ENCODE assay signal across 17 cellular contexts in genomic region chr2:71695235-71696120, GRCh38.
"Had no signal": no experiment of that assay in that cellular context is flagged by ENCODE, and none has a peak within 500 bp of the region (broad histone marks: within the 10 kb centered on the region; RNA-seq: fewer than 3 reads in every experiment).

No MANE protein-coding gene starts in this region.

- H3K27ac ChIP-seq: esophagus squamous epithelium, psoas muscle, tibial nerve had no signal

- H3K4me3 ChIP-seq: breast epithelium, esophagus squamous epithelium, psoas muscle, tibial nerve had no signal

- H3K9me3 ChIP-seq: breast epithelium, esophagus squamous epithelium, psoas muscle, tibial nerve had no signal

- H3K36me3 Mint-ChIP-seq: activated naive CD4-positive, alpha-beta T cell treated with anti-CD3 and anti-CD28 coated beads, Interleukin-2, amount 50 U/mL, for 24 hours had no signal

- H3K36me3 ChIP-seq: breast epithelium, esophagus squamous epithelium, tibial nerve had no signal

- DNase-seq: activated CD4-positive, alpha-beta T cell treated with anti-CD3 and anti-CD28 coated beads, Interleukin-2, amount 10 ng/mL, durations not matched to agents 7 days and 5 days; activated CD8-positive, alpha-beta memory T cell treated with anti-CD3 and anti-CD28 coated beads, Interleukin-2, amount 50 U/mL, for 4 hours; activated T-cell treated with anti-CD3 and anti-CD28 coated beads, Interleukin-2, amount 50 U/mL, for 4 hours; cerebellar nuclear complex; effector CD4-positive, alpha-beta T cell; esophagus squamous epithelium; midbrain; stimulated activated CD4-positive, alpha-beta T cell treated with anti-CD3 and anti-CD28 coated beads, Interleukin-15, amount 100 ng/mL, for 24 hours; stimulated activated CD4-positive, alpha-beta T cell treated with anti-CD3 and anti-CD28 coated beads, Interleukin-2, amount 100 ng/mL, for 48 hours had no signal

- H3K4me1 Mint-ChIP-seq: activated CD4-positive, alpha-beta T cell treated with anti-CD3 and anti-CD28 coated beads, Interleukin-2, amount 10 ng/mL, durations not matched to agents 7 days and 5 days; activated naive CD4-positive, alpha-beta T cell treated with anti-CD3 and anti-CD28 coated beads, Interleukin-2, amount 50 U/mL, for 24 hours had no signal

- H3K27me3 Mint-ChIP-seq: stimulated activated naive CD8-positive, alpha-beta T cell treated with anti-CD3 and anti-CD28 coated beads, Interleukin-15, Interleukin-2, amounts not matched to agents 100 ng/mL and 50 ng/mL, for 24 hours had no signal

- H3K27ac Mint-ChIP-seq: activated CD4-positive, alpha-beta T cell treated with anti-CD3 and anti-CD28 coated beads, Interleukin-2, amount 10 ng/mL, durations not matched to agents 7 days and 5 days; activated naive CD4-positive, alpha-beta T cell treated with anti-CD3 and anti-CD28 coated beads, Interleukin-2, amount 50 U/mL, for 24 hours; stimulated activated naive CD8-positive, alpha-beta T cell treated with anti-CD3 and anti-CD28 coated beads, Interleukin-15, Interleukin-2, amounts not matched to agents 100 ng/mL and 50 ng/mL, for 24 hours had no signal

- H3K9me3 Mint-ChIP-seq: activated CD4-positive, alpha-beta T cell treated with anti-CD3 and anti-CD28 coated beads, Interleukin-2, amount 10 ng/mL, durations not matched to agents 7 days and 5 days; activated naive CD4-positive, alpha-beta T cell treated with anti-CD3 and anti-CD28 coated beads, Interleukin-2, amount 50 U/mL, for 24 hours; activated T-cell treated with anti-CD3 and anti-CD28 coated beads, Interleukin-2, amount 50 U/mL, for 4 hours; stimulated activated naive CD8-positive, alpha-beta T cell treated with anti-CD3 and anti-CD28 coated beads, Interleukin-15, Interleukin-2, amounts not matched to agents 100 ng/mL and 50 ng/mL, for 24 hours had no signal

- ATAC-seq: activated CD4-positive, CD25-positive, alpha-beta regulatory T cell treated with anti-CD3 and anti-CD28 coated beads, Interleukin-2, amount 50 U/mL, for 24 hours; activated T-cell treated with anti-CD3 and anti-CD28 coated beads, Interleukin-2, amount 50 U/mL, for 4 hours; left colon; psoas muscle; right cardiac atrium had no signal

- H3K27me3 ChIP-seq: breast epithelium, esophagus squamous epithelium had no signal

- H3K4me3 Mint-ChIP-seq: activated CD4-positive, alpha-beta T cell treated with anti-CD3 and anti-CD28 coated beads, Interleukin-2, amount 10 ng/mL, durations not matched to agents 7 days and 5 days; activated naive CD4-positive, alpha-beta T cell treated with anti-CD3 and anti-CD28 coated beads, Interleukin-2, amount 50 U/mL, for 24 hours; activated T-cell treated with anti-CD3 and anti-CD28 coated beads, Interleukin-2, amount 50 U/mL, for 4 hours; stimulated activated naive CD8-positive, alpha-beta T cell treated with anti-CD3 and anti-CD28 coated beads, Interleukin-15, Interleukin-2, amounts not matched to agents 100 ng/mL and 50 ng/mL, for 24 hours had no signal
